In genomic region chr11:36073411-36074203, GRCh38 we compare ENCODE assay signal across 9 cellular contexts.
A peak's percentile ranks its signal among the peaks of the same experiment; 100 is the strongest.
DNase-seq lines count a peak whose midpoint lies in the region; ATAC-seq lines count a peak whose summit lies in the region.
"Had no signal": no experiment of that assay in that cellular context is flagged by ENCODE, and none has a peak within 500 bp of the region (broad histone marks: within the 10 kb centered on the region; RNA-seq: fewer than 3 reads in every experiment).

No MANE protein-coding gene starts in this region.

- peak; percentile 78 for DNase-seq in ELR (ENCODE audit: low read depth)
- DNase-seq in RPMI7951 (ENCODE audit: low read depth): peak; percentile 15
- peak; percentile 84 for DNase-seq in fibroblast of peridontal ligament (ENCODE audit: extremely low read depth)
- DNase-seq in nucleus accumbens (lab: John Stamatoyannopoulos, UW): peak in 49 of 56 donors; percentile 11 to 82 (median 54)
- no peak for DNase-seq in HK-2 (ENCODE audit: unreplicated experiment)
- no peak for DNase-seq in T-helper 1 cell
- DNase-seq: activated B cell treated with CpG ODN at 0.5 μM for 24 hours had no signal

- ATAC-seq in GM21526 (IDR thresholded peaks at IDR 0.05; ENCODE audit: low FRiP score, unreplicated experiment): no peak
- no peak for ATAC-seq in HG02759 (IDR thresholded peaks at IDR 0.05; ENCODE audit: unreplicated experiment)

Comparison
In these comparisons a context has a peak if more than half of its experiments do, and no peak if none do; other contexts are left out.
1. DNase-seq: peak in ELR (single experiment), RPMI7951 (single experiment), fibroblast of peridontal ligament (single experiment) and nucleus accumbens (49 of 56); none in HK-2 (single experiment) and T-helper 1 cell (0 of 5).